ENCODE assay signal across 8 cellular contexts in genomic region chr19:52734893-52735661, GRCh38. TPM values are rescaled to one million over a fixed set of nuclear protein-coding genes. Genes with fewer than 3 reads are reported as not detected.
A peak's percentile ranks its signal among the peaks of the same experiment; 100 is the strongest.
DNase-seq lines count a peak whose midpoint lies in the region; ATAC-seq, FAIRE-seq and TF ChIP-seq lines count a peak whose summit lies in the region.

Gene ZNF611 (minus strand): TSS chr19:52735044. CDS start chr19:52715894, 19,150 bp downstream.

- H3K9me3 ChIP-seq in T-helper 17 cell (ENCODE audit: control insufficient read depth, low read length, poor library complexity, severe bottlenecking) (no peaks in the 10 kb centered on the region), psoas muscle (peaks cover 3% of the 10 kb centered on the region)

- peaks cover 13% of the 10 kb centered on the region for H3K4me1 Mint-ChIP-seq in T-helper 17 cell

- in situ Hi-C loops in GM13976 (cut with MboI; ENCODE audit: low sequenced_read_pairs, unreplicated experiment): no loop called here

- TF ChIP-seq CTCF in GM13976 (IDR thresholded peaks at IDR 0.05; ENCODE audit: borderline replicate concordance, control extremely low read depth, extremely low read depth, insufficient read depth, missing control alignments) (peak; percentile 35), psoas muscle (IDR thresholded peaks at IDR 0.05) (peak; percentile 10)

- DNase-seq in GM13976 (ENCODE audit: low spot score): peak; percentile 98
- DNase-seq in NCI-H1694 treated with DMSO at 0.1 percent for 48 hours (lab: John Stamatoyannopoulos, UW): peak; percentile 61
- peak; percentile 97 to 99 (median 99) for DNase-seq in T-helper 17 cell
- peak; percentile 99 for DNase-seq in left ventricle myocardium superior
- DNase-seq in psoas muscle: peak; percentile 98 to 99
- DNase-seq in urothelium cell line (ENCODE audit: low spot score): peak; percentile 93

- peaks cover 2% of the 10 kb centered on the region for H3K36me3 Mint-ChIP-seq in T-helper 17 cell (ENCODE audit: low read depth)

- peak within 1 kb of the TSS; percentile 91 for H3K4me3 Mint-ChIP-seq in T-helper 17 cell

- H3K27me3 ChIP-seq in psoas muscle (ENCODE audit: insufficient read depth in 3 of 3, low read length in 2 of 3): peaks cover 0 to 3% (median 0%) of the 10 kb centered on the region in 3 donors

- intact Hi-C loops in left ventricle myocardium superior (cut with micrococcal nuclease) (no loop called here), psoas muscle (cut with DNase I) (loop anchor here in 1 of 2 donors (2.0 kb wide), 1 partner anchor 44 kb away; no protein-coding TSS in a partner anchor)

- ATAC-seq in HG02884 (IDR thresholded peaks at IDR 0.05; ENCODE audit: unreplicated experiment): peak; percentile 78
- peak; percentile 99 for ATAC-seq in T-helper 17 cell
- ATAC-seq in left ventricle myocardium superior: peak; percentile 99
- peak; percentile 99 for ATAC-seq in psoas muscle

- no peaks in the 10 kb centered on the region for H3K36me3 ChIP-seq in psoas muscle (ENCODE audit: insufficient read depth in 1 of 2, low read depth in 1 of 2)

- H3K4me3 ChIP-seq in psoas muscle: peak within 1 kb of the TSS; percentile 84

- FAIRE-seq in urothelium cell line (lab: Jason Lieb, UNC): peak; percentile 20

- no peaks in the 10 kb centered on the region for H3K27me3 Mint-ChIP-seq in T-helper 17 cell

- H3K27ac ChIP-seq in angular gyrus (ENCODE audit: low read depth, low read length): peak within 1 kb of the TSS; percentile 83
- peak within 1 kb of the TSS; percentile 91 for H3K27ac ChIP-seq in psoas muscle

- peak within 1 kb of the TSS; percentile 91 for H3K27ac Mint-ChIP-seq in T-helper 17 cell

- H3K4me1 ChIP-seq in psoas muscle: peaks cover 7% of the 10 kb centered on the region

- WGBS in psoas muscle, 3 donors: 3 to 7% (median 4%) methylated on average over 37 to 38 of the region's 38 CpGs

RNA-seq across cellular contexts. Expression of gene ZNF611, which starts in this region (rescaled TPM):
- total RNA-seq in T-helper 17 cell (10 to 100 TPM; 21.1 to 25.8 TPM), left ventricle myocardium superior (6.9 TPM), psoas muscle (1 to 10 TPM; 2.5 to 4.8 (median 4.1) TPM)
- 1 to 10 TPM; 1.4 to 9.2 (median 1.6) TPM for polyA plus RNA-seq in psoas muscle

Comparison
In these comparisons a context has a peak if more than half of its experiments do, and no peak if none do; other contexts are left out.
1. Peak in every context shown above with its lines: DNase-seq, ATAC-seq, H3K4me3 ChIP-seq and H3K27ac ChIP-seq.